ENCODE assay signal across 8 cellular contexts in genomic region chr11:810040-810567, GRCh38. TPM values are rescaled to one million over a fixed set of nuclear protein-coding genes. Genes with fewer than 3 reads are reported as not detected.
DNase-seq lines count a peak whose midpoint lies in the region; ATAC-seq and TF ChIP-seq lines count a peak whose summit lies in the region.

No MANE protein-coding gene starts in this region.

- no peak overlapping the region for H2AFZ ChIP-seq in hepatocyte

- no peak for DNase-seq in stimulated activated naive CD8-positive, alpha-beta T cell treated with anti-CD3 and anti-CD28 coated beads, Interleukin-15, Interleukin-2, amounts not matched to agents 100 U/mL and 50 U/mL, for 24 hours
- DNase-seq in activated CD4-positive, alpha-beta memory T cell treated with anti-CD3 and anti-CD28 coated beads for 36 hours = peak; percentile 34
- DNase-seq in hepatocyte (ENCODE audit: low spot score) = no peak
- DNase-seq in stimulated activated naive B cell treated with anti-CD40 and anti-IgM and Interleukin-4, amounts not matched to agents 10 μg/mL and 1 μg/mL and 100 μg/mL, for 72 hours = no peak
- no peak for DNase-seq in NCI-H1048 (lab: John Stamatoyannopoulos, UW)
- DNase-seq in sciatic nerve (ENCODE audit: low spot score) = no peak
- no peak for DNase-seq in activated CD4-positive, alpha-beta T cell treated with anti-CD3 and anti-CD28 coated beads, Interleukin-2, amount 50 U/mL, for 1 hour

- peaks cover 7% of the 10 kb centered on the region for H3K4me1 ChIP-seq in hepatocyte (ENCODE audit: insufficient read depth)

- ATAC-seq in stimulated activated naive CD8-positive, alpha-beta T cell treated with anti-CD3 and anti-CD28 coated beads, Interleukin-15, Interleukin-2, amounts not matched to agents 100 U/mL and 50 U/mL, for 24 hours = no peak
- peak; percentile 7 to 12 for ATAC-seq in stimulated activated naive B cell treated with anti-CD40 and anti-IgM and Interleukin-4, amounts not matched to agents 10 μg/mL and 1 μg/mL and 100 μg/mL, for 72 hours (replicated peaks)
- ATAC-seq in sciatic nerve = no peak

- peaks cover 22% of the 10 kb centered on the region for H4K20me1 ChIP-seq in hepatocyte (ENCODE audit: insufficient read depth, poor library complexity, severe bottlenecking)

- H3K4me1 Mint-ChIP-seq in stimulated activated naive CD8-positive, alpha-beta T cell treated with anti-CD3 and anti-CD28 coated beads, Interleukin-15, Interleukin-2, amounts not matched to agents 100 ng/mL and 50 ng/mL, for 24 hours (ENCODE audit: low read depth) = peaks cover 30% of the 10 kb centered on the region
- peaks cover 29% of the 10 kb centered on the region for H3K4me1 Mint-ChIP-seq in activated CD4-positive, alpha-beta memory T cell treated with anti-CD3 and anti-CD28 coated beads for 36 hours (ENCODE audit: low read depth)
- H3K4me1 Mint-ChIP-seq in stimulated activated naive B cell treated with anti-CD40 and anti-IgM and Interleukin-4, amounts not matched to agents 10 μg/mL and 1 μg/mL and 100 μg/mL, for 72 hours = peaks cover 33 to 49% of the 10 kb centered on the region in 2 donors

- no peaks in the 10 kb centered on the region for H3K9me2 ChIP-seq in hepatocyte (replicated peaks; ENCODE audit: insufficient read depth)

- peak overlapping the region; percentile 97 for H3K27ac Mint-ChIP-seq in stimulated activated naive CD8-positive, alpha-beta T cell treated with anti-CD3 and anti-CD28 coated beads, Interleukin-15, Interleukin-2, amounts not matched to agents 100 ng/mL and 50 ng/mL, for 24 hours
- peak overlapping the region; percentile 99 for H3K27ac Mint-ChIP-seq in activated CD4-positive, alpha-beta memory T cell treated with anti-CD3 and anti-CD28 coated beads for 36 hours
- peak overlapping the region; percentile 99 for H3K27ac Mint-ChIP-seq in stimulated activated naive B cell treated with anti-CD40 and anti-IgM and Interleukin-4, amounts not matched to agents 10 μg/mL and 1 μg/mL and 100 μg/mL, for 72 hours

- POLR2A ChIA-PET in activated CD4-positive, alpha-beta memory T cell treated with anti-CD3 and anti-CD28 coated beads for 36 hours (lab: Charles Lee) = interaction anchor here (0.6 to 2.2 kb wide), 9 partner anchors 9 to 54 kb away, joined by 3 to 14 read pairs (median 5); partner anchors contain the start of genes PNPLA2, POLR2L and TSPAN4

- CTCF ChIA-PET in activated CD4-positive, alpha-beta memory T cell treated with anti-CD3 and anti-CD28 coated beads for 36 hours (lab: Charles Lee) = no interaction called here

- peak overlapping the region; percentile 96 for H3K27ac ChIP-seq in hepatocyte

- peak overlapping the region; percentile 96 for H3K4me3 Mint-ChIP-seq in stimulated activated naive CD8-positive, alpha-beta T cell treated with anti-CD3 and anti-CD28 coated beads, Interleukin-15, Interleukin-2, amounts not matched to agents 100 ng/mL and 50 ng/mL, for 24 hours
- H3K4me3 Mint-ChIP-seq in activated CD4-positive, alpha-beta memory T cell treated with anti-CD3 and anti-CD28 coated beads for 36 hours = peak overlapping the region; percentile 92
- peak overlapping the region; percentile 91 to 97 for H3K4me3 Mint-ChIP-seq in stimulated activated naive B cell treated with anti-CD40 and anti-IgM and Interleukin-4, amounts not matched to agents 10 μg/mL and 1 μg/mL and 100 μg/mL, for 72 hours

- 1% methylated on average over 36 of the region's 55 CpGs for WGBS in hepatocyte (ENCODE audit: low lambda C conversion rate, missing lambda C conversion rate)

- H3K27me3 ChIP-seq in hepatocyte = no peaks in the 10 kb centered on the region

- no peaks in the 10 kb centered on the region for H3K9me3 Mint-ChIP-seq in stimulated activated naive CD8-positive, alpha-beta T cell treated with anti-CD3 and anti-CD28 coated beads, Interleukin-15, Interleukin-2, amounts not matched to agents 100 ng/mL and 50 ng/mL, for 24 hours
- no peaks in the 10 kb centered on the region for H3K9me3 Mint-ChIP-seq in activated CD4-positive, alpha-beta memory T cell treated with anti-CD3 and anti-CD28 coated beads for 36 hours
- no peaks in the 10 kb centered on the region for H3K9me3 Mint-ChIP-seq in stimulated activated naive B cell treated with anti-CD40 and anti-IgM and Interleukin-4, amounts not matched to agents 10 μg/mL and 1 μg/mL and 100 μg/mL, for 72 hours

- H3K4me2 ChIP-seq in hepatocyte = peak overlapping the region; percentile 98

- no peak for TF ChIP-seq CTCF in hepatocyte (IDR thresholded peaks at IDR 0.05; ENCODE audit: poor library complexity)

- intact Hi-C loops in activated CD4-positive, alpha-beta memory T cell treated with anti-CD3 and anti-CD28 coated beads for 36 hours (cut with micrococcal nuclease) = no loop called here
- intact Hi-C loops in sciatic nerve (cut with DNase I) = no loop called here

- H3K27me3 Mint-ChIP-seq in stimulated activated naive CD8-positive, alpha-beta T cell treated with anti-CD3 and anti-CD28 coated beads, Interleukin-15, Interleukin-2, amounts not matched to agents 100 ng/mL and 50 ng/mL, for 24 hours = no peaks in the 10 kb centered on the region
- H3K27me3 Mint-ChIP-seq in activated CD4-positive, alpha-beta memory T cell treated with anti-CD3 and anti-CD28 coated beads for 36 hours = no peaks in the 10 kb centered on the region
- no peaks in the 10 kb centered on the region for H3K27me3 Mint-ChIP-seq in stimulated activated naive B cell treated with anti-CD40 and anti-IgM and Interleukin-4, amounts not matched to agents 10 μg/mL and 1 μg/mL and 100 μg/mL, for 72 hours

- H3K36me3 Mint-ChIP-seq in stimulated activated naive CD8-positive, alpha-beta T cell treated with anti-CD3 and anti-CD28 coated beads, Interleukin-15, Interleukin-2, amounts not matched to agents 100 ng/mL and 50 ng/mL, for 24 hours (ENCODE audit: low read depth) = peaks cover 37% of the 10 kb centered on the region
- peaks cover 33% of the 10 kb centered on the region for H3K36me3 Mint-ChIP-seq in activated CD4-positive, alpha-beta memory T cell treated with anti-CD3 and anti-CD28 coated beads for 36 hours
- peaks cover 31 to 46% of the 10 kb centered on the region in 2 donors for H3K36me3 Mint-ChIP-seq in stimulated activated naive B cell treated with anti-CD40 and anti-IgM and Interleukin-4, amounts not matched to agents 10 μg/mL and 1 μg/mL and 100 μg/mL, for 72 hours

- no peaks in the 10 kb centered on the region for H3K9me3 ChIP-seq in hepatocyte (ENCODE audit: low read depth)

- no peaks in the 10 kb centered on the region for H3K36me3 ChIP-seq in hepatocyte (replicated peaks; ENCODE audit: insufficient read depth, low read depth)

- H3K79me2 ChIP-seq in hepatocyte = peaks cover 44% of the 10 kb centered on the region

- peak overlapping the region; percentile 68 for H3K4me3 ChIP-seq in hepatocyte

RNA-seq across cellular contexts. Expression of gene RPLP2, which starts 0.3 kb away (rescaled TPM):
- total RNA-seq in activated CD4-positive, alpha-beta memory T cell treated with anti-CD3 and anti-CD28 coated beads for 36 hours = 1,000 to 10,000 TPM; 2,941 to 2,963 TPM
- total RNA-seq in hepatocyte (342 and 401 TPM in 2 replicates), sciatic nerve (1,209 TPM)
- polyA plus RNA-seq in hepatocyte = 468 and 539 TPM in 2 replicates

RNA-seq across cellular contexts. Expression of gene PIDD1, which starts 5.1 kb away (rescaled TPM):
- 10 to 100 TPM; 28.3 to 32.1 TPM for total RNA-seq in activated CD4-positive, alpha-beta memory T cell treated with anti-CD3 and anti-CD28 coated beads for 36 hours
- 7.1 and 11.1 TPM in 2 replicates for total RNA-seq in hepatocyte
- polyA plus RNA-seq in hepatocyte = 16.3 and 29.5 TPM in 2 replicates
- 16.7 TPM for total RNA-seq in sciatic nerve

RNA-seq across cellular contexts. Expression of gene PNPLA2, which starts 8.6 kb away (rescaled TPM):
- total RNA-seq in activated CD4-positive, alpha-beta memory T cell treated with anti-CD3 and anti-CD28 coated beads for 36 hours = 10 to 100 TPM; 33.2 to 35.0 TPM
- total RNA-seq in hepatocyte = 12.2 and 12.9 TPM in 2 replicates
- 50.0 and 57.3 TPM in 2 replicates for polyA plus RNA-seq in hepatocyte
- total RNA-seq in sciatic nerve = 174 TPM

RNA-seq across cellular contexts. Expression of gene SLC25A22, which starts 12.0 kb away (rescaled TPM):
- total RNA-seq in activated CD4-positive, alpha-beta memory T cell treated with anti-CD3 and anti-CD28 coated beads for 36 hours = 10 to 100 TPM; 28.4 to 32.2 TPM
- 11.1 and 16.2 TPM in 2 replicates for total RNA-seq in hepatocyte
- polyA plus RNA-seq in hepatocyte = 19.7 and 23.7 TPM in 2 replicates
- total RNA-seq in sciatic nerve = 7.2 TPM

RNA-seq across cellular contexts. Expression of gene CRACR2B, which starts 17.6 kb away (rescaled TPM):
- total RNA-seq in activated CD4-positive, alpha-beta memory T cell treated with anti-CD3 and anti-CD28 coated beads for 36 hours = 1 to 10 TPM; 1.8 to 2.3 TPM
- total RNA-seq in hepatocyte (9.7 and 10.2 TPM in 2 replicates), sciatic nerve (8.7 TPM)
- polyA plus RNA-seq in hepatocyte = 33.2 and 39.7 TPM in 2 replicates

Comparison
In these comparisons a context has a peak if more than half of its experiments do, and no peak if none do; other contexts are left out.
1. ATAC-seq: peak in stimulated activated naive B cell treated with anti-CD40 and anti-IgM and Interleukin-4, amounts not matched to agents 10 μg/mL and 1 μg/mL and 100 μg/mL, for 72 hours (2 of 2); none in stimulated activated naive CD8-positive, alpha-beta T cell treated with anti-CD3 and anti-CD28 coated beads, Interleukin-15, Interleukin-2, amounts not matched to agents 100 U/mL and 50 U/mL, for 24 hours (single experiment) and sciatic nerve (single experiment).
2. Peak in every context shown above with its lines, with median percentiles within 50 percentile points of each other: H3K27ac Mint-ChIP-seq and H3K4me3 Mint-ChIP-seq.